Comparison of ENCODE assay signal across 8 cellular contexts in genomic region chr2:26346454-26347053, GRCh38. TPM values are rescaled to one million over a fixed set of nuclear protein-coding genes. Genes with fewer than 3 reads are reported as not detected.
A peak's percentile ranks its signal among the peaks of the same experiment; 100 is the strongest.
DNase-seq lines count a peak whose midpoint lies in the region; ATAC-seq and TF ChIP-seq lines count a peak whose summit lies in the region.

Gene ADGRF3, minus strand, starts transcription at chr2:26346789. Its CDS starts 555 bp downstream, at chr2:26346234.

- H3K4me3 Mint-ChIP-seq in activated T-helper 2 cell treated with anti-CD3 and anti-CD28 coated beads, Interferon-gamma antibody, Interleukin-2, Interleukin-4, amounts not matched to agents 10 μg/mL and 5 μg/mL and 100 μg/mL, durations not matched to agents 14 hours and 24 hours and 36 hours (ENCODE audit: low read depth): peak within 1 kb of the TSS; percentile 99

- H3F3A ChIP-seq in neural cell (ENCODE audit: insufficient read depth, low read length, poor library complexity, severe bottlenecking): peaks cover 6% of the 10 kb centered on the region

- peak within 1 kb of the TSS; percentile 67 for H2AFZ ChIP-seq in neural cell (ENCODE audit: low read depth, low read length)

- H3K27ac Mint-ChIP-seq in activated T-helper 2 cell treated with anti-CD3 and anti-CD28 coated beads, Interferon-gamma antibody, Interleukin-2, Interleukin-4, amounts not matched to agents 10 μg/mL and 5 μg/mL and 100 μg/mL, durations not matched to agents 14 hours and 24 hours and 36 hours: peak within 1 kb of the TSS; percentile 99

- H3K36me3 ChIP-seq in HUES6 (ENCODE audit: control insufficient read depth, insufficient read depth, low read length) (no peaks in the 10 kb centered on the region), neural cell (ENCODE audit: insufficient read depth, low read length) (no peaks in the 10 kb centered on the region), stomach (no peaks in the 10 kb centered on the region)

- peaks cover 22% of the 10 kb centered on the region for H3K4me1 ChIP-seq in HUES6 (ENCODE audit: control insufficient read depth, insufficient read depth, low read length)
- H3K4me1 ChIP-seq in stomach: peaks cover 15 to 35% (median 27%) of the 10 kb centered on the region in 4 donors

- no peak for ATAC-seq in HG02623 (IDR thresholded peaks at IDR 0.05; ENCODE audit: unreplicated experiment)

- TF ChIP-seq CTCF in fibroblast of the aortic adventitia (IDR thresholded peaks at IDR 0.05; ENCODE audit: insufficient read depth, low read length) (no peak), neural cell (IDR thresholded peaks at IDR 0.05; ENCODE audit: poor library complexity, severe bottlenecking) (no peak), stomach (IDR thresholded peaks at IDR 0.05) (no peak)

- no peaks in the 10 kb centered on the region for H3K9me3 ChIP-seq in HUES6 (ENCODE audit: control insufficient read depth, insufficient read depth, low read depth, low read length)
- H3K9me3 ChIP-seq in neural cell (ENCODE audit: low read length): no peaks in the 10 kb centered on the region
- no peaks in the 10 kb centered on the region for H3K9me3 ChIP-seq in stomach

- peaks cover 29% of the 10 kb centered on the region for H3K4me1 Mint-ChIP-seq in activated T-helper 2 cell treated with anti-CD3 and anti-CD28 coated beads, Interferon-gamma antibody, Interleukin-2, Interleukin-4, amounts not matched to agents 10 μg/mL and 5 μg/mL and 100 μg/mL, durations not matched to agents 14 hours and 24 hours and 36 hours (ENCODE audit: low read depth)

- TF ChIP-seq RAD21 in neural cell (conservative IDR thresholded peaks at IDR 0.05): peak; percentile 43

- H3K27me3 Mint-ChIP-seq in activated T-helper 2 cell treated with anti-CD3 and anti-CD28 coated beads, Interferon-gamma antibody, Interleukin-2, Interleukin-4, amounts not matched to agents 10 μg/mL and 5 μg/mL and 100 μg/mL, durations not matched to agents 14 hours and 24 hours and 36 hours (ENCODE audit: low read depth): no peaks in the 10 kb centered on the region

- H4K20me1 ChIP-seq in neural cell (ENCODE audit: insufficient read depth): no peaks in the 10 kb centered on the region

- TF ChIP-seq POLR2A in stomach (IDR thresholded peaks at IDR 0.05): no peak

- H3K9me2 ChIP-seq in neural cell (ENCODE audit: insufficient read depth, low read length): no peaks in the 10 kb centered on the region

- TF ChIP-seq EP300 in neural cell (conservative IDR thresholded peaks at IDR 0.05; ENCODE audit: poor library complexity, severe bottlenecking): peak; percentile 21
- no peak for TF ChIP-seq EP300 in stomach (IDR thresholded peaks at IDR 0.05)

- no peaks in the 10 kb centered on the region for H3K27me3 ChIP-seq in HUES6 (ENCODE audit: control insufficient read depth, insufficient read depth, low read length)
- no peaks in the 10 kb centered on the region for H3K27me3 ChIP-seq in neural cell (ENCODE audit: insufficient read depth, low read depth, low read length)
- H3K27me3 ChIP-seq in stomach: no peaks in the 10 kb centered on the region

- H3K4me3 ChIP-seq in HUES6 (ENCODE audit: low read depth, low read length) (peak within 1 kb of the TSS; percentile 91), fibroblast of the aortic adventitia (ENCODE audit: low read depth, low read length) (peak within 1 kb of the TSS; percentile 91), neural cell (ENCODE audit: low read length) (peak within 1 kb of the TSS; percentile 82), stomach (peak within 1 kb of the TSS; percentile 72 to 91 (median 77))

- H3K79me2 ChIP-seq in neural cell (replicated peaks; ENCODE audit: insufficient read depth, low read length): peaks cover 54% of the 10 kb centered on the region

- intact Hi-C loops in activated T-helper 2 cell treated with anti-CD3 and anti-CD28 coated beads, Interferon-gamma antibody, Interleukin-2, Interleukin-4, amounts not matched to agents 10 μg/mL and 5 μg/mL and 100 μg/mL, durations not matched to agents 14 hours and 24 hours and 36 hours (cut with micrococcal nuclease): loop anchor here (2.0 to 5.0 kb wide), 5 partner anchors 16 to 1374 kb away; partner anchors contain the start of genes CENPA, DNAJC27, HADHA and HADHB
- intact Hi-C loops in stomach (cut with DNase I; ENCODE audit: low total_unique reads): no loop called here

- H3K9me3 Mint-ChIP-seq in activated T-helper 2 cell treated with anti-CD3 and anti-CD28 coated beads, Interferon-gamma antibody, Interleukin-2, Interleukin-4, amounts not matched to agents 10 μg/mL and 5 μg/mL and 100 μg/mL, durations not matched to agents 14 hours and 24 hours and 36 hours: no peaks in the 10 kb centered on the region

- H3K36me3 Mint-ChIP-seq in activated T-helper 2 cell treated with anti-CD3 and anti-CD28 coated beads, Interferon-gamma antibody, Interleukin-2, Interleukin-4, amounts not matched to agents 10 μg/mL and 5 μg/mL and 100 μg/mL, durations not matched to agents 14 hours and 24 hours and 36 hours (ENCODE audit: low read depth): peaks cover 30% of the 10 kb centered on the region

- peak within 1 kb of the TSS; percentile 87 for H3K9ac ChIP-seq in HUES6 (ENCODE audit: low read length)
- peak within 1 kb of the TSS; percentile 91 for H3K9ac ChIP-seq in neural cell (ENCODE audit: low read length)

- 0 to 1% (median 0%) methylated on average over 24 to 28 of the region's 28 CpGs for WGBS in stomach, 5 donors

- H3K27ac ChIP-seq in HUES6 (ENCODE audit: low read depth, low read length) (peak within 1 kb of the TSS; percentile 88), neural cell (ENCODE audit: low read length) (peak within 1 kb of the TSS; percentile 98), stomach (peak within 1 kb of the TSS; percentile 90 to 96 (median 93))

- DNase-seq in D341Med (ENCODE audit: low spot score): peak; percentile 62
- peak; percentile 74 for DNase-seq in RKO (ENCODE audit: low spot score)
- peak; percentile 70 for DNase-seq in activated T-helper 2 cell treated with anti-CD3 and anti-CD28 coated beads, Interferon-gamma antibody, Interleukin-2, Interleukin-4, amounts not matched to agents 10 μg/mL and 5 μg/mL and 100 μg/mL, durations not matched to agents 14 hours and 24 hours and 36 hours (ENCODE audit: low spot score)
- peak; percentile 43 for DNase-seq in fibroblast of the aortic adventitia (ENCODE audit: low read depth)
- peak; percentile 65 for DNase-seq in stomach

- peak within 1 kb of the TSS; percentile 91 for H3K4me2 ChIP-seq in neural cell (ENCODE audit: low read length)

TF ChIP-seq in neural cell, 6 proteins besides CTCF, POLR2A, EP300 and RAD21:
- TF ChIP-seq EZH2 (IDR thresholded peaks at IDR 0.05; ENCODE audit: borderline replicate concordance, insufficient read depth, low read length, poor library complexity, severe bottlenecking): no peak
- TF ChIP-seq SMC3 (conservative IDR thresholded peaks at IDR 0.05; ENCODE audit: poor library complexity): peak; percentile 43
- TF ChIP-seq POLR2AphosphoS5 (IDR thresholded peaks at IDR 0.05): peak; percentile 18
- TF ChIP-seq MXI1 (conservative IDR thresholded peaks at IDR 0.05; ENCODE audit: poor library complexity, severe bottlenecking): peak; percentile 69
- peak; percentile 33 for TF ChIP-seq REST (IDR thresholded peaks at IDR 0.05; ENCODE audit: borderline replicate concordance)
- TF ChIP-seq TAF1 (IDR thresholded peaks at IDR 0.05; ENCODE audit: low read depth): no peak

RNA-seq across cellular contexts. Expression of gene ADGRF3, which starts in this region (rescaled TPM):
- 1.6 and 3.1 TPM in 2 replicates for total RNA-seq in activated T-helper 2 cell treated with anti-CD3 and anti-CD28 coated beads, Interferon-gamma antibody, Interleukin-2, Interleukin-4, amounts not matched to agents 10 μg/mL and 5 μg/mL and 100 μg/mL, durations not matched to agents 14 hours and 24 hours and 36 hours
- 0.09 TPM in 1 of 2 replicates, not detected in the other for total RNA-seq in fibroblast of the aortic adventitia (ENCODE audit: low replicate concordance)
- 0.12 and 0.42 TPM in 2 replicates for polyA plus RNA-seq in neural cell
- polyA minus RNA-seq in neural cell: 0.97 TPM in 1 of 2 replicates, not detected in the other
- under 1 TPM in 1 of 5 donors, not detected in 4; 0.29 TPM for total RNA-seq in stomach
- under 1 TPM; 0.05 to 0.31 (median 0.12) TPM for polyA plus RNA-seq in stomach

Comparison
In these comparisons a context has a peak if more than half of its experiments do, and no peak if none do; other contexts are left out.
1. Peak in DNase-seq and H3K4me3 ChIP-seq in fibroblast of the aortic adventitia; RNA of the gene not detected or under 1 TPM.
2. Peak in DNase-seq, H3K4me3 ChIP-seq and H3K27ac ChIP-seq in stomach; RNA of the gene not detected or under 1 TPM.